In the genomic region with DNA sequence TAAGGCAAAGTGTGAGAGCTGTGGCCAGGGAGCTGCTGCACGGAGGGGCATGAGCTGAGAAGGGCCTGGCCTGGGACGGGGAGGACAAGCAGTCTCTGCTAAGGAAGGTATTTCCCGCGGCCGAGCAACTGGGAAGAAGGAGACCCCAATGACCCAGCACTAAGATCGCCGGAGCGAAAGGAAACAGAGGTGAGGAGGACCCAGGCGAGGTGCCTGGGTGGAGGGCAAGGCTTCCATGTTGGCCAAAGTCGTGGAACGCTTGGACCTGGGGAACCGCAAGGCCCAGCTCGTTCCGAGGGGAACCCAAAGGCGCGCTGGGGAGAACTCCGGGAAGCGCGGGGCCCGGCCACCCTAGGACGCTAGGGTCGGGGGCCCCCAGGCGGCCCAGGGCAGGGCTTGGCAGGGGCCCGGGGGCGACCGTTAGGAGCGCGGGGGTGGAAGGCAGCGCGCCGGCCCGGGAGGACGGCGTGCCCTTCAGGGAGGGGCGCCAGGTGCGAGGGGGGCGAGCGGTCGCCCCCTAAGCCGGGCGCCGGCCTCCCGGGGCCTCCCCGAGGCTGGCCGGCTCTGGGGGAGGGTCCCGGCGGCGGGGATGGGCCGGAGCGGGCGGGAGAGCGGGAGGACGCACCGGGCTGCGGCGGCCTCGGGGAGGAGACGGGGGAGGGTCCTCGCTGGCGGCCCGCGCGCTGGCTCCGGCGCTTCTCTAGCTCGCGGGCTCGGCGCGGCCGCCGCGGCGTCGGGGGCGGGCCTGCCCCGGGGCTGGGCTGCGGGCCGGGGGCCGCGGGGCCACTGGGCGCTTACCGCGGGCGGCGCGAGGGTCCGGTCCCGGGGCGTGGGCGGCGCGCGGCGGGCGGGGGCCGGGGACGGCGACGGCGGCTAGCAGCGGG, we compare ENCODE assay signal across 8 cellular contexts. TPM values are rescaled to one million over a fixed set of nuclear protein-coding genes. Genes with fewer than 3 reads are reported as not detected.
DNase-seq lines count a peak whose midpoint lies in the region; ATAC-seq, FAIRE-seq and TF ChIP-seq lines count a peak whose summit lies in the region.

No MANE protein-coding gene starts in this region.

- 2% methylated on average over 19 of the region's 102 CpGs for WGBS in HepG2 (ENCODE audit: low lambda C conversion rate)

- CTCF ChIA-PET in HepG2 (lab: Yijun Ruan, JAX; ENCODE audit: low intra/inter-chr PET ratio, low total read pairs), result no interaction called here

- no peak for TF ChIP-seq EP300 in HepG2 (IDR thresholded peaks at IDR 0.05; ENCODE audit: low read depth in 2 of 2, low read length in 2 of 2)
- no peak for TF ChIP-seq EP300 in HepG2 (CRISPR knock-in tag; IDR thresholded peaks at IDR 0.05; ENCODE audit: borderline replicate concordance)

- no peak for TF ChIP-seq RAD21 in HepG2 (CRISPR knock-in tag; IDR thresholded peaks at IDR 0.05)

- intact Hi-C loops in HepG2 (cut with micrococcal nuclease; ENCODE audit: unreplicated experiment), result loop anchor here (5.0 kb wide), 1 partner anchor 81 kb away; a partner anchor contains a TSS
- intact Hi-C loops in tibial artery (cut with DNase I; ENCODE audit: low total_unique reads), result loop anchor here (5.0 kb wide), 2 partner anchors 131 to 211 kb away; a partner anchor contains a TSS

- H3K9me3 ChIP-seq in HepG2 (ENCODE audit: low read length) (no peaks in the 10 kb centered on the region), tibial artery (no peaks in the 10 kb centered on the region)

- H3K36me3 ChIP-seq in HepG2 (replicated peaks in 1 of 2; ENCODE audit: control insufficient read depth in 1 of 2, insufficient read depth in 2 of 2, low read length in 2 of 2), result peaks cover 5 to 17% of the 10 kb centered on the region in 2 experiments; a peak in 4 of 5 replicates
- H3K36me3 ChIP-seq in tibial artery, result peaks cover 0 to 11% (median 10%) of the 10 kb centered on the region in 3 donors

- peaks cover 0 to 4% (median 0%) of the 10 kb centered on the region in 5 experiments for H3K9me3 Mint-ChIP-seq in brain

- H3K9ac ChIP-seq in HepG2 (ENCODE audit: insufficient read depth, low read depth, low read length), result peak overlapping the region; percentile 88

- H3K4me3 Mint-ChIP-seq in brain, result peak overlapping the region; percentile 93 to 98 (median 95)

- H3K27ac Mint-ChIP-seq in brain, result peak overlapping the region; percentile 90 to 95 (median 93)

- POLR2A ChIA-PET in HepG2 (lab: Yijun Ruan, JAX), result interaction anchor here (0.6 to 4.4 kb wide), 13 partner anchors 12 to 182 kb away, joined by 3 to 18 read pairs (median 4); a partner anchor contains a TSS

- peaks cover 16% of the 10 kb centered on the region for H3K27me3 Mint-ChIP-seq in brain

- H3K4me1 ChIP-seq in HepG2 (ENCODE audit: insufficient read depth, low read length) (peaks cover 34% of the 10 kb centered on the region), tibial artery (peaks cover 0 to 49% (median 41%) of the 10 kb centered on the region in 4 donors)

- H3K36me3 Mint-ChIP-seq in brain, result peaks cover 7% of the 10 kb centered on the region

- H3K4me1 Mint-ChIP-seq in brain, result peaks cover 52% of the 10 kb centered on the region

- in situ Hi-C loops in HepG2 (cut with HindIII; ENCODE audit: extremely low pct_ligation_motif_present, low pct_unique_long_range_greater_than_20kb), result loop anchor here (5.0 to 10.0 kb wide), 2 partner anchors 81 to 229 kb away; a partner anchor contains a TSS

- no peak overlapping the region for H2AFZ ChIP-seq in HepG2 (ENCODE audit: low read length)

- peak; percentile 16 for ATAC-seq in HG03571 (IDR thresholded peaks at IDR 0.05; ENCODE audit: unreplicated experiment)
- peak; percentile 19 for ATAC-seq in HepG2

- peak; percentile 28 for DNase-seq in stimulated activated CD4-positive, alpha-beta T cell treated with anti-CD3 and anti-CD28 coated beads, Interleukin-15, amount 100 ng/mL, for 24 hours
- DNase-seq in stimulated activated CD4-positive, alpha-beta T cell treated with anti-CD3 and anti-CD28 coated beads, Interleukin-12 subunit alpha, Interleukin-12 subunit beta, amount 100 ng/mL, for 4 hours, result no peak
- DNase-seq in HepG2 (ENCODE audit: low spot score) (no peak), tibial artery (no peak), NCI-H2081 (lab: John Stamatoyannopoulos, UW) (no peak), NCI-H187 (lab: John Stamatoyannopoulos, UW) (no peak)

- no TSS peak for BruUV-seq in HepG2 (replicated peaks; lab: Mats Ljungman, UMichigan)

- TF ChIP-seq CTCF in brain (conservative IDR thresholded peaks at IDR 0.05), result no peak
- TF ChIP-seq CTCF in HepG2 (CRISPR knock-in tag; IDR thresholded peaks at IDR 0.05), result no peak
- no peak for TF ChIP-seq CTCF in tibial artery (IDR thresholded peaks at IDR 0.05)

- H4K20me1 ChIP-seq in HepG2 (ENCODE audit: insufficient read depth, low read length), result peaks cover 36% of the 10 kb centered on the region

- peaks cover 48% of the 10 kb centered on the region for H3K79me2 ChIP-seq in HepG2 (ENCODE audit: insufficient read depth, low read length)

- FAIRE-seq in HepG2 (lab: Jason Lieb, UNC), result no peak

- peak overlapping the region; percentile 93 to 97 (median 96) for H3K4me3 ChIP-seq in HepG2 (replicated peaks in 1 of 3; ENCODE audit: insufficient read depth in 1 of 3, low read depth in 2 of 3, low read length in 3 of 3)
- H3K4me3 ChIP-seq in tibial artery, result peak overlapping the region; percentile 82 to 97

- H3K4me2 ChIP-seq in HepG2 (ENCODE audit: low read depth, low read length), result peak overlapping the region; percentile 89

- no peak for TF ChIP-seq POLR2A in HepG2 (IDR thresholded peaks at IDR 0.05; ENCODE audit: insufficient read depth in 1 of 2, low read depth in 2 of 2, low read length in 2 of 2)

- H3K27me3 ChIP-seq in HepG2 (ENCODE audit: control insufficient read depth in 1 of 2, insufficient read depth in 2 of 2, low read length in 2 of 2), result no peaks in the 10 kb centered on the region
- H3K27me3 ChIP-seq in tibial artery, result no peaks in the 10 kb centered on the region

- peak overlapping the region; percentile 66 for H3K27ac ChIP-seq in HepG2 (ENCODE audit: extremely low read length, insufficient read depth, low read length)
- H3K27ac ChIP-seq in tibial artery, result peak overlapping the region; percentile 79 to 80

RNA-seq across cellular contexts. Expression of a gene that starts 0.5 kb away (rescaled TPM):
- 14.2 TPM for polyA plus RNA-seq in brain (ENCODE audit: insufficient read depth, low read depth, low replicate concordance)
- total RNA-seq in HepG2 (2016; rRNA removed; fragmentation: Illumina TruSeq; extraction: Trizol), result 6.4 and 16.1 TPM in 2 replicates
- total RNA-seq in HepG2 (2016; cell fraction: cytosol; rRNA removed; fragmentation: Illumina TruSeq; extraction: Trizol; ENCODE audit: low read depth), result 1.1 TPM in 2 replicates
- total RNA-seq in HepG2 (2016; cell fraction: insoluble cytoplasmic fraction; rRNA removed; fragmentation: Illumina TruSeq; extraction: Trizol), result 5.2 and 15.6 TPM in 2 replicates
- total RNA-seq in HepG2 (2016; cell fraction: membrane; rRNA removed; fragmentation: Illumina TruSeq; extraction: Trizol), result 2.5 and 3.1 TPM in 2 replicates
- 20.9 and 26.7 TPM in 2 replicates for total RNA-seq in HepG2 (2016; cell fraction: nucleus; rRNA removed; fragmentation: Illumina TruSeq; extraction: Trizol)
- polyA plus RNA-seq in HepG2 (2011; rRNA removed), result 7.6 and 10.2 TPM in 2 replicates
- polyA plus RNA-seq in HepG2 (2011; cell fraction: cytosol; rRNA removed), result 2.9 and 4.4 TPM in 2 replicates
- polyA plus RNA-seq in HepG2 (2011; cell fraction: nucleus; rRNA removed), result 109 and 136 TPM in 2 replicates
- 14.6 and 15.7 TPM in 2 replicates for polyA plus RNA-seq in HepG2 (2012)
- 0.49 and 0.50 TPM in 2 replicates for polyA plus RNA-seq in HepG2 (2016; cell fraction: cytosol; fragmentation: Illumina TruSeq; extraction: Trizol; ENCODE audit: low read depth)
- 4.7 and 6.6 TPM in 2 replicates for polyA plus RNA-seq in HepG2 (2016; cell fraction: insoluble cytoplasmic fraction; fragmentation: Illumina TruSeq; extraction: Trizol; ENCODE audit: low read depth)
- polyA plus RNA-seq in HepG2 (2016; cell fraction: membrane; fragmentation: Illumina TruSeq; extraction: Trizol; ENCODE audit: low read depth), result 1.2 and 1.8 TPM in 2 replicates
- 82.9 and 91.2 TPM in 2 replicates for polyA plus RNA-seq in HepG2 (2016; cell fraction: nucleus; fragmentation: Illumina TruSeq; extraction: Trizol; ENCODE audit: insufficient read depth, low read depth)
- 10.8 and 12.0 TPM in 2 replicates for polyA minus RNA-seq in HepG2 (2011; rRNA and poly(A)+ RNA removed; ENCODE audit: low replicate concordance)
- polyA minus RNA-seq in HepG2 (2011; cell fraction: cytosol; rRNA and poly(A)+ RNA removed), result 5.3 and 5.8 TPM in 2 replicates
- polyA minus RNA-seq in HepG2 (2011; cell fraction: nucleus; rRNA and poly(A)+ RNA removed), result 29.1 and 35.3 TPM in 2 replicates

RNA-seq across cellular contexts. Expression of a gene that starts 12.4 kb away (rescaled TPM):
- 63.0 TPM for polyA plus RNA-seq in brain (ENCODE audit: insufficient read depth, low read depth, low replicate concordance)
- total RNA-seq in HepG2 (2016; rRNA removed; fragmentation: Illumina TruSeq; extraction: Trizol), result 91.1 and 91.5 TPM in 2 replicates
- total RNA-seq in HepG2 (2016; cell fraction: cytosol; rRNA removed; fragmentation: Illumina TruSeq; extraction: Trizol; ENCODE audit: low read depth), result 80.9 and 134 TPM in 2 replicates
- 88.0 and 96.3 TPM in 2 replicates for total RNA-seq in HepG2 (2016; cell fraction: insoluble cytoplasmic fraction; rRNA removed; fragmentation: Illumina TruSeq; extraction: Trizol)
- 82.0 and 130 TPM in 2 replicates for total RNA-seq in HepG2 (2016; cell fraction: membrane; rRNA removed; fragmentation: Illumina TruSeq; extraction: Trizol)
- total RNA-seq in HepG2 (2016; cell fraction: nucleus; rRNA removed; fragmentation: Illumina TruSeq; extraction: Trizol), result 30.9 and 33.0 TPM in 2 replicates
- polyA plus RNA-seq in HepG2 (2011; rRNA removed), result 63.9 and 70.6 TPM in 2 replicates
- 59.0 and 91.7 TPM in 2 replicates for polyA plus RNA-seq in HepG2 (2011; cell fraction: cytosol; rRNA removed)
- 30.7 and 33.6 TPM in 2 replicates for polyA plus RNA-seq in HepG2 (2011; cell fraction: nucleus; rRNA removed)
- polyA plus RNA-seq in HepG2 (2012), result 35.3 and 43.7 TPM in 2 replicates
- polyA plus RNA-seq in HepG2 (2016; cell fraction: cytosol; fragmentation: Illumina TruSeq; extraction: Trizol; ENCODE audit: low read depth), result 72.9 and 135 TPM in 2 replicates
- 95.2 and 106 TPM in 2 replicates for polyA plus RNA-seq in HepG2 (2016; cell fraction: insoluble cytoplasmic fraction; fragmentation: Illumina TruSeq; extraction: Trizol; ENCODE audit: low read depth)
- 75.0 and 120 TPM in 2 replicates for polyA plus RNA-seq in HepG2 (2016; cell fraction: membrane; fragmentation: Illumina TruSeq; extraction: Trizol; ENCODE audit: low read depth)
- 59.0 and 71.0 TPM in 2 replicates for polyA plus RNA-seq in HepG2 (2016; cell fraction: nucleus; fragmentation: Illumina TruSeq; extraction: Trizol; ENCODE audit: insufficient read depth, low read depth)
- polyA minus RNA-seq in HepG2 (2011; rRNA and poly(A)+ RNA removed; ENCODE audit: low replicate concordance), result 32.0 and 34.2 TPM in 2 replicates
- 21.5 and 21.6 TPM in 2 replicates for polyA minus RNA-seq in HepG2 (2011; cell fraction: cytosol; rRNA and poly(A)+ RNA removed)
- 4.5 and 5.0 TPM in 2 replicates for polyA minus RNA-seq in HepG2 (2011; cell fraction: nucleus; rRNA and poly(A)+ RNA removed)

RNA-seq across cellular contexts. Expression of a gene that starts 20.0 kb away (rescaled TPM):
- polyA plus RNA-seq in brain (ENCODE audit: insufficient read depth, low read depth, low replicate concordance), result 600 TPM
- total RNA-seq in HepG2 (2016; rRNA removed; fragmentation: Illumina TruSeq; extraction: Trizol), result 48.3 and 64.3 TPM in 2 replicates
- total RNA-seq in HepG2 (2016; cell fraction: cytosol; rRNA removed; fragmentation: Illumina TruSeq; extraction: Trizol; ENCODE audit: low read depth), result 84.0 and 90.3 TPM in 2 replicates
- 51.7 and 55.9 TPM in 2 replicates for total RNA-seq in HepG2 (2016; cell fraction: insoluble cytoplasmic fraction; rRNA removed; fragmentation: Illumina TruSeq; extraction: Trizol)
- total RNA-seq in HepG2 (2016; cell fraction: membrane; rRNA removed; fragmentation: Illumina TruSeq; extraction: Trizol), result 95.7 and 129 TPM in 2 replicates
- 30.4 and 32.6 TPM in 2 replicates for total RNA-seq in HepG2 (2016; cell fraction: nucleus; rRNA removed; fragmentation: Illumina TruSeq; extraction: Trizol)
- polyA plus RNA-seq in HepG2 (2011; rRNA removed), result 67.1 and 82.0 TPM in 2 replicates
- polyA plus RNA-seq in HepG2 (2011; cell fraction: cytosol; rRNA removed), result 69.6 and 88.5 TPM in 2 replicates
- polyA plus RNA-seq in HepG2 (2011; cell fraction: nucleus; rRNA removed), result 82.9 and 91.9 TPM in 2 replicates
- 80.2 and 110 TPM in 2 replicates for polyA plus RNA-seq in HepG2 (2012)
- 141 and 174 TPM in 2 replicates for polyA plus RNA-seq in HepG2 (2016; cell fraction: cytosol; fragmentation: Illumina TruSeq; extraction: Trizol; ENCODE audit: low read depth)
- polyA plus RNA-seq in HepG2 (2016; cell fraction: insoluble cytoplasmic fraction; fragmentation: Illumina TruSeq; extraction: Trizol; ENCODE audit: low read depth), result 105 and 126 TPM in 2 replicates
- polyA plus RNA-seq in HepG2 (2016; cell fraction: membrane; fragmentation: Illumina TruSeq; extraction: Trizol; ENCODE audit: low read depth), result 137 and 159 TPM in 2 replicates
- 84.9 and 92.0 TPM in 2 replicates for polyA plus RNA-seq in HepG2 (2016; cell fraction: nucleus; fragmentation: Illumina TruSeq; extraction: Trizol; ENCODE audit: insufficient read depth, low read depth)
- polyA minus RNA-seq in HepG2 (2011; rRNA and poly(A)+ RNA removed; ENCODE audit: low replicate concordance), result 104 and 125 TPM in 2 replicates
- 35.2 and 43.4 TPM in 2 replicates for polyA minus RNA-seq in HepG2 (2011; cell fraction: cytosol; rRNA and poly(A)+ RNA removed)
- 10.0 and 11.4 TPM in 2 replicates for polyA minus RNA-seq in HepG2 (2011; cell fraction: nucleus; rRNA and poly(A)+ RNA removed)

RNA-seq across cellular contexts. Expression of a gene that starts 26.7 kb away (rescaled TPM):
- polyA plus RNA-seq in brain (ENCODE audit: insufficient read depth, low read depth, low replicate concordance), result not detected
- 9.9 and 10.3 TPM in 2 replicates for total RNA-seq in HepG2 (2016; rRNA removed; fragmentation: Illumina TruSeq; extraction: Trizol)
- total RNA-seq in HepG2 (2016; cell fraction: cytosol; rRNA removed; fragmentation: Illumina TruSeq; extraction: Trizol; ENCODE audit: low read depth), result 10.8 and 15.4 TPM in 2 replicates
- 9.7 and 9.8 TPM in 2 replicates for total RNA-seq in HepG2 (2016; cell fraction: insoluble cytoplasmic fraction; rRNA removed; fragmentation: Illumina TruSeq; extraction: Trizol)
- total RNA-seq in HepG2 (2016; cell fraction: membrane; rRNA removed; fragmentation: Illumina TruSeq; extraction: Trizol), result 16.5 and 20.1 TPM in 2 replicates
- total RNA-seq in HepG2 (2016; cell fraction: nucleus; rRNA removed; fragmentation: Illumina TruSeq; extraction: Trizol), result 5.3 and 6.7 TPM in 2 replicates
- 25.7 and 26.2 TPM in 2 replicates for polyA plus RNA-seq in HepG2 (2011; rRNA removed)
- polyA plus RNA-seq in HepG2 (2011; cell fraction: cytosol; rRNA removed), result 19.8 and 27.3 TPM in 2 replicates
- polyA plus RNA-seq in HepG2 (2011; cell fraction: nucleus; rRNA removed), result 19.5 and 22.2 TPM in 2 replicates
- 8.8 and 13.8 TPM in 2 replicates for polyA plus RNA-seq in HepG2 (2012)
- 12.3 and 15.4 TPM in 2 replicates for polyA plus RNA-seq in HepG2 (2016; cell fraction: cytosol; fragmentation: Illumina TruSeq; extraction: Trizol; ENCODE audit: low read depth)
- polyA plus RNA-seq in HepG2 (2016; cell fraction: insoluble cytoplasmic fraction; fragmentation: Illumina TruSeq; extraction: Trizol; ENCODE audit: low read depth), result 10.0 and 11.4 TPM in 2 replicates
- polyA plus RNA-seq in HepG2 (2016; cell fraction: membrane; fragmentation: Illumina TruSeq; extraction: Trizol; ENCODE audit: low read depth), result 14.8 and 16.9 TPM in 2 replicates
- 13.7 and 14.3 TPM in 2 replicates for polyA plus RNA-seq in HepG2 (2016; cell fraction: nucleus; fragmentation: Illumina TruSeq; extraction: Trizol; ENCODE audit: insufficient read depth, low read depth)
- polyA minus RNA-seq in HepG2 (2011; rRNA and poly(A)+ RNA removed; ENCODE audit: low replicate concordance), result 17.8 TPM in 1 of 2 replicates, not detected in the other
- polyA minus RNA-seq in HepG2 (2011; cell fraction: cytosol; rRNA and poly(A)+ RNA removed), result 10.0 and 11.1 TPM in 2 replicates
- polyA minus RNA-seq in HepG2 (2011; cell fraction: nucleus; rRNA and poly(A)+ RNA removed), result 2.6 and 3.1 TPM in 2 replicates

RNA-seq across cellular contexts. Expression of a gene that starts 37.3 kb away (rescaled TPM):
- polyA plus RNA-seq in brain (ENCODE audit: insufficient read depth, low read depth, low replicate concordance), result 101 TPM
- not detected in 2 replicates for total RNA-seq in HepG2 (2016; rRNA removed; fragmentation: Illumina TruSeq; extraction: Trizol)
- total RNA-seq in HepG2 (2016; cell fraction: cytosol; rRNA removed; fragmentation: Illumina TruSeq; extraction: Trizol; ENCODE audit: low read depth), result not detected in 2 replicates
- not detected in 2 replicates for total RNA-seq in HepG2 (2016; cell fraction: insoluble cytoplasmic fraction; rRNA removed; fragmentation: Illumina TruSeq; extraction: Trizol)
- not detected in 2 replicates for total RNA-seq in HepG2 (2016; cell fraction: membrane; rRNA removed; fragmentation: Illumina TruSeq; extraction: Trizol)
- total RNA-seq in HepG2 (2016; cell fraction: nucleus; rRNA removed; fragmentation: Illumina TruSeq; extraction: Trizol), result not detected in 2 replicates
- not detected in 2 replicates for polyA plus RNA-seq in HepG2 (2011; rRNA removed)
- polyA plus RNA-seq in HepG2 (2011; cell fraction: cytosol; rRNA removed), result not detected in 2 replicates
- not detected in 2 replicates for polyA plus RNA-seq in HepG2 (2011; cell fraction: nucleus; rRNA removed)
- not detected in 2 replicates for polyA plus RNA-seq in HepG2 (2012)
- not detected in 2 replicates for polyA plus RNA-seq in HepG2 (2016; cell fraction: cytosol; fragmentation: Illumina TruSeq; extraction: Trizol; ENCODE audit: low read depth)
- polyA plus RNA-seq in HepG2 (2016; cell fraction: insoluble cytoplasmic fraction; fragmentation: Illumina TruSeq; extraction: Trizol; ENCODE audit: low read depth), result not detected in 2 replicates
- not detected in 2 replicates for polyA plus RNA-seq in HepG2 (2016; cell fraction: membrane; fragmentation: Illumina TruSeq; extraction: Trizol; ENCODE audit: low read depth)
- not detected in 2 replicates for polyA plus RNA-seq in HepG2 (2016; cell fraction: nucleus; fragmentation: Illumina TruSeq; extraction: Trizol; ENCODE audit: insufficient read depth, low read depth)
- polyA minus RNA-seq in HepG2 (2011; rRNA and poly(A)+ RNA removed; ENCODE audit: low replicate concordance), result not detected in 2 replicates
- not detected in 2 replicates for polyA minus RNA-seq in HepG2 (2011; cell fraction: cytosol; rRNA and poly(A)+ RNA removed)
- polyA minus RNA-seq in HepG2 (2011; cell fraction: nucleus; rRNA and poly(A)+ RNA removed), result not detected in 2 replicates
